26 cellular contexts compared by ENCODE assay signal in the genomic region with DNA sequence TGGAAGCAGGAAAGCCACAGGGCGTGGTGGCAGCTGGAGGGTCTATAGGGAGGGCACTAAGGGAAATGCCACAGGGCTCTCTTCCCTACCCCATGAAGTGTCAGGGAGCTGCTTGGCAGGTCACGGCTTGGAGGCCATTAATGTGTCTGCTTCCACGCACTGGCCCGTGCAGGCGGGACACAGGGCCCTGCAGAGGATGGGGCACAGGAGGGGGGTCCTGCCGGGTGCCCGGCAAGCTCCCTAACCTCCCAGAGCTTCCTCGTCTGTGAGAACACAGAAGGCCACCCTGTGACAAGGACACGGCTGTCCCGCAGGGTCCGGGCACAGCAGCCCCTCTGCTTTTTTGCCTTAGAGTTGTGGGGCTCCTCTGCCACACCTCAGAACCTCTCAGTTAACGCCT. TPM values are rescaled to one million over a fixed set of nuclear protein-coding genes. Genes with fewer than 3 reads are reported as not detected.
DNase-seq lines count a peak whose midpoint lies in the region; ATAC-seq and TF ChIP-seq lines count a peak whose summit lies in the region.
"Had no signal": no experiment of that assay in that cellular context is flagged by ENCODE, and none has a peak within 500 bp of the region (broad histone marks: within the 10 kb centered on the region; RNA-seq: fewer than 3 reads in every experiment).

No MANE protein-coding gene starts in this region.

- no peak overlapping the region for H2BK12ac ChIP-seq in neuronal stem cell (ENCODE audit: low read length)

- H3K4me1 ChIP-seq in HCT116 (ENCODE audit: control insufficient read depth in 1 of 2, insufficient read depth in 2 of 2, low read length in 2 of 2) (peaks cover 12 to 19% of the 10 kb centered on the region in 2 experiments), neuronal stem cell (ENCODE audit: control insufficient read depth in 2 of 2, insufficient read depth in 1 of 2, low read depth in 1 of 2, low read length in 2 of 2) (no peaks in the 10 kb centered on the region)
- H3K4me1 ChIP-seq: BE2C had no signal

- no peak for TF ChIP-seq POLR2A in HCT116 (IDR thresholded peaks at IDR 0.05; ENCODE audit: borderline replicate concordance, extremely low read depth, insufficient read depth, insufficient read length)

- no peaks in the 10 kb centered on the region for H3K27me3 Mint-ChIP-seq in activated naive CD8-positive, alpha-beta T cell treated with anti-CD3 and anti-CD28 coated beads for 36 hours
- H3K27me3 Mint-ChIP-seq: CD4-positive, alpha-beta memory T cell; CD4-positive, CD25-positive, alpha-beta regulatory T cell; CD8-positive, alpha-beta memory T cell had no signal

- H4K91ac ChIP-seq in neuronal stem cell (ENCODE audit: low read depth, low read length, poor library complexity): no peak overlapping the region

- no peaks in the 10 kb centered on the region for H3K79me2 ChIP-seq in HCT116 (ENCODE audit: insufficient read depth, low read length)

- H3K18ac ChIP-seq in neuronal stem cell (ENCODE audit: low read length): peak overlapping the region; percentile 71

- H3K14ac ChIP-seq in neuronal stem cell (ENCODE audit: low read length): peak overlapping the region; percentile 82

- no peak overlapping the region for H3K23ac ChIP-seq in neuronal stem cell (ENCODE audit: low read depth, low read length, poor library complexity)

- no peaks in the 10 kb centered on the region for H3K79me1 ChIP-seq in neuronal stem cell (ENCODE audit: low read depth, low read length)

- no peak overlapping the region for H3K4me3 ChIP-seq in H7 (ENCODE audit: insufficient read depth, low read depth, low read length)
- no peak overlapping the region for H3K4me3 ChIP-seq in HCT116 (replicated peaks in 1 of 2; ENCODE audit: low read depth in 1 of 2, low read length in 2 of 2)
- H3K4me3 ChIP-seq in neuronal stem cell (ENCODE audit: low read length in 2 of 2): no peak overlapping the region
- H3K4me3 ChIP-seq: BLaER1, GM12878 had no signal

- H3K36me3 Mint-ChIP-seq in activated naive CD8-positive, alpha-beta T cell treated with anti-CD3 and anti-CD28 coated beads for 36 hours: no peaks in the 10 kb centered on the region
- H3K36me3 Mint-ChIP-seq: CD4-positive, alpha-beta memory T cell; CD4-positive, CD25-positive, alpha-beta regulatory T cell had no signal

- H3K9me3 Mint-ChIP-seq in activated naive CD8-positive, alpha-beta T cell treated with anti-CD3 and anti-CD28 coated beads for 36 hours: no peaks in the 10 kb centered on the region
- H3K9me3 Mint-ChIP-seq: CD4-positive, alpha-beta memory T cell; CD4-positive, CD25-positive, alpha-beta regulatory T cell; CD8-positive, alpha-beta memory T cell had no signal

- no peaks in the 10 kb centered on the region for H3K9me2 ChIP-seq in HCT116 (ENCODE audit: insufficient read depth)

- H4K8ac ChIP-seq in neuronal stem cell (ENCODE audit: low read depth, low read length): no peak overlapping the region

- H3K27me3 ChIP-seq in H7 (ENCODE audit: control insufficient read depth, insufficient read depth, low read length): no peaks in the 10 kb centered on the region
- no peaks in the 10 kb centered on the region for H3K27me3 ChIP-seq in HCT116 (ENCODE audit: insufficient read depth, low read length)
- H3K27me3 ChIP-seq in neuronal stem cell (ENCODE audit: control insufficient read depth in 3 of 3, insufficient read depth in 3 of 3, low read depth in 1 of 3, low read length in 3 of 3): no peaks in the 10 kb centered on the region
- H3K27me3 ChIP-seq: BE2C, BLaER1 had no signal

- H3K4me2 ChIP-seq in HCT116 (ENCODE audit: low read length): peak overlapping the region; percentile 25; the same call in 1 of the 2 replicates
- no peak overlapping the region for H3K4me2 ChIP-seq in neuronal stem cell (ENCODE audit: insufficient read depth, low read length, poor library complexity, severe bottlenecking)
- H3K4me2 ChIP-seq: BLaER1 had no signal

- no peaks in the 10 kb centered on the region for H3K4me1 Mint-ChIP-seq in activated naive CD8-positive, alpha-beta T cell treated with anti-CD3 and anti-CD28 coated beads for 36 hours
- H3K4me1 Mint-ChIP-seq: CD14-positive monocyte; CD4-positive, CD25-positive, alpha-beta regulatory T cell; CD8-positive, alpha-beta memory T cell had no signal

- H3K4me3 Mint-ChIP-seq in activated naive CD8-positive, alpha-beta T cell treated with anti-CD3 and anti-CD28 coated beads for 36 hours: no peak overlapping the region
- H3K4me3 Mint-ChIP-seq: CD14-positive monocyte; CD4-positive, alpha-beta memory T cell; CD4-positive, CD25-positive, alpha-beta regulatory T cell; CD8-positive, alpha-beta memory T cell had no signal

- H2AFZ ChIP-seq in HCT116 (ENCODE audit: low read depth, low read length, poor library complexity, severe bottlenecking): no peak overlapping the region
- no peak overlapping the region for H2AFZ ChIP-seq in neuronal stem cell (ENCODE audit: low read length)

- H2BK15ac ChIP-seq in neuronal stem cell (ENCODE audit: low read length): peak overlapping the region; percentile 37

- no peak overlapping the region for H3K27ac Mint-ChIP-seq in activated naive CD8-positive, alpha-beta T cell treated with anti-CD3 and anti-CD28 coated beads for 36 hours
- H3K27ac Mint-ChIP-seq: CD4-positive, alpha-beta memory T cell; CD4-positive, CD25-positive, alpha-beta regulatory T cell; CD8-positive, alpha-beta memory T cell had no signal

- H3K36me3 ChIP-seq in H7 (replicated peaks; ENCODE audit: control insufficient read depth, insufficient read depth, low read length): no peaks in the 10 kb centered on the region; the same call in 1 of the 2 replicates
- no peaks in the 10 kb centered on the region for H3K36me3 ChIP-seq in HCT116 (ENCODE audit: control insufficient read depth in 1 of 2, insufficient read depth in 2 of 2, low read length in 2 of 2)
- no peaks in the 10 kb centered on the region for H3K36me3 ChIP-seq in neuronal stem cell (replicated peaks in 1 of 2; ENCODE audit: control insufficient read depth in 2 of 2, insufficient read depth in 2 of 2, low read length in 2 of 2)
- H3K36me3 ChIP-seq: BE2C had no signal

- H3K9ac ChIP-seq in HCT116 (ENCODE audit: low read length) (no peak overlapping the region), neuronal stem cell (ENCODE audit: low read depth, low read length, poor library complexity) (peak overlapping the region; percentile 44)
- H3K9ac ChIP-seq: BLaER1 had no signal

- ATAC-seq in HCT116 (no peak), GM18520 (IDR thresholded peaks at IDR 0.05; ENCODE audit: unreplicated experiment) (no peak)
- ATAC-seq: GM12878 had no signal

- H3K9me3 ChIP-seq in HCT116 (ENCODE audit: control insufficient read depth in 1 of 2, insufficient read depth in 1 of 2, low read depth in 1 of 2, low read length in 2 of 2): no peaks in the 10 kb centered on the region
- H3K9me3 ChIP-seq in neuronal stem cell (replicated peaks in 1 of 2; ENCODE audit: control insufficient read depth in 2 of 2, insufficient read depth in 1 of 2, low read depth in 1 of 2, low read length in 2 of 2): no peaks in the 10 kb centered on the region
- H3K9me3 ChIP-seq: BE2C, BLaER1 had no signal

- no peak overlapping the region for H2AK5ac ChIP-seq in neuronal stem cell (ENCODE audit: low read depth, low read length)

- no TSS peak for BruUV-seq in HCT116 (replicated peaks; lab: Mats Ljungman, UMichigan)

- no CpG with 5 or more reads among the region's 12 CpGs for WGBS in neuronal stem cell (ENCODE audit: extremely low coverage in 2 of 2, insufficient read length in 2 of 2, insufficient replicate concordance in 1 of 2), 2 donors

- H2BK120ac ChIP-seq in neuronal stem cell (ENCODE audit: low read depth, low read length): no peak overlapping the region

- no peak for TF ChIP-seq RAD21 in HCT116 (IDR thresholded peaks at IDR 0.05; ENCODE audit: low read depth)

- H2BK5ac ChIP-seq in neuronal stem cell (ENCODE audit: low read length): peak overlapping the region; percentile 39

- no peak overlapping the region for H3K4ac ChIP-seq in neuronal stem cell (ENCODE audit: low read length)

- H3K27ac ChIP-seq in HCT116 (ENCODE audit: low read depth, low read length) (no peak overlapping the region), neuronal stem cell (replicated peaks; ENCODE audit: low read length) (no peak overlapping the region)
- H3K27ac ChIP-seq: BLaER1 had no signal

- intact Hi-C loops in HCT116 (cut with micrococcal nuclease): no loop called here

- no peaks in the 10 kb centered on the region for H4K20me1 ChIP-seq in HCT116 (ENCODE audit: insufficient read depth)
- H4K20me1 ChIP-seq: BLaER1 had no signal

- CTCF ChIA-PET in HCT116 (lab: Charles Lee): no interaction called here

- DNase-seq in H7: peak; percentile 37
- DNase-seq in HCT116 (ENCODE audit: low read depth, low spot score): no peak
- DNase-seq in iPS-NIHi11 (ENCODE audit: low spot score): peak; percentile 1
- DNase-seq in neuronal stem cell (ENCODE audit: low spot score): no peak
- no peak for DNase-seq in GM10266 (ENCODE audit: extremely low spot score)
- no peak for DNase-seq in stimulated activated CD8-positive, alpha-beta memory T cell treated with anti-CD3 and anti-CD28 coated beads, Interleukin-4, amount 100 ng/mL, for 48 hours
- no peak for DNase-seq in activated naive CD8-positive, alpha-beta T cell treated with anti-CD3 and anti-CD28 coated beads for 36 hours
- DNase-seq: 8988T; ACHN; BE2C; C1 segment of cervical spinal cord; CD4-positive, alpha-beta memory T cell; CD4-positive, CD25-positive, alpha-beta regulatory T cell; CD8-positive, alpha-beta memory T cell; COR-L47; DMS 273 treated with DMSO at 0.1 percent for 48 hours; DMS153; DMS53; DMS79; DND-41; EL; GDM1 had no signal

- POLR2A ChIA-PET in HCT116 (lab: Charles Lee): no interaction called here

- RAD21 ChIA-PET in HCT116 (lab: Charles Lee; ENCODE audit: low non-redundant PET in 1 of 2, low total read pairs in 2 of 2, uncharacterized antibody in 2 of 2, unreplicated experiment in 2 of 2): no interaction called here

- TF ChIP-seq CTCF in HCT116 (IDR thresholded peaks at IDR 0.05 in 2 of 3, conservative IDR thresholded peaks at IDR 0.05 in 1 of 3; ENCODE audit: borderline replicate concordance in 1 of 3, insufficient read depth in 1 of 3, low read depth in 2 of 3, low read length in 2 of 3) (no peak), GM10266 (IDR thresholded peaks at IDR 0.05; ENCODE audit: control insufficient read depth, insufficient read depth, low read depth, missing control alignments) (no peak)

TF ChIP-seq in HCT116, 20 proteins besides CTCF, POLR2A, EP300 and RAD21 (continues in another document):
- TF ChIP-seq EGR1 (IDR thresholded peaks at IDR 0.05; ENCODE audit: low read depth) (no peak), CEBPB (IDR thresholded peaks at IDR 0.05; ENCODE audit: low read depth) (no peak)

RNA-seq across cellular contexts. Expression of gene FAM53A, which starts 25.5 kb away (rescaled TPM):
- 7.4 and 24.5 TPM in 2 replicates for total RNA-seq in H7 (2014; rRNA removed; shearing (Covaris generic))
- 1.1 TPM for total RNA-seq in HCT116 (2021; ENCODE audit: unreplicated experiment)
- 0.79 and 1.4 TPM in 2 replicates for polyA plus RNA-seq in HCT116 (2012)
- polyA plus RNA-seq in neuronal stem cell (2013, experiment 1 of 2): 2.0 TPM
- 1.3 TPM for polyA plus RNA-seq in neuronal stem cell (2013, experiment 2 of 2)
- 1 to 10 TPM in 1 of 2 experiments, under 1 TPM in 1; 0.82 to 1.3 TPM for total RNA-seq in activated naive CD8-positive, alpha-beta T cell treated with anti-CD3 and anti-CD28 coated beads for 36 hours

RNA-seq across cellular contexts. Expression of gene SLBP, which starts 53.5 kb away (rescaled TPM):
- 75.3 and 82.2 TPM in 2 replicates for total RNA-seq in H7 (2014; rRNA removed; shearing (Covaris generic))
- total RNA-seq in HCT116 (2021; ENCODE audit: unreplicated experiment): 101 TPM
- 37.5 and 49.0 TPM in 2 replicates for polyA plus RNA-seq in HCT116 (2012)
- 44.6 TPM for polyA plus RNA-seq in neuronal stem cell (2013, experiment 1 of 2)
- 44.5 TPM for polyA plus RNA-seq in neuronal stem cell (2013, experiment 2 of 2)
- 100 to 1,000 TPM; 183 to 184 TPM for total RNA-seq in activated naive CD8-positive, alpha-beta T cell treated with anti-CD3 and anti-CD28 coated beads for 36 hours

Comparison
In these comparisons a context has a peak if more than half of its experiments do, and no peak if none do; other contexts are left out.
1. DNase-seq: peak in H7 (single experiment) and iPS-NIHi11 (single experiment); none in HCT116 (single experiment), neuronal stem cell (single experiment), GM10266 (single experiment), stimulated activated CD8-positive, alpha-beta memory T cell treated with anti-CD3 and anti-CD28 coated beads, Interleukin-4, amount 100 ng/mL, for 48 hours (single experiment) and activated naive CD8-positive, alpha-beta T cell treated with anti-CD3 and anti-CD28 coated beads for 36 hours (single experiment).